ENCODE assay signal across 8 cellular contexts in the genomic region with DNA sequence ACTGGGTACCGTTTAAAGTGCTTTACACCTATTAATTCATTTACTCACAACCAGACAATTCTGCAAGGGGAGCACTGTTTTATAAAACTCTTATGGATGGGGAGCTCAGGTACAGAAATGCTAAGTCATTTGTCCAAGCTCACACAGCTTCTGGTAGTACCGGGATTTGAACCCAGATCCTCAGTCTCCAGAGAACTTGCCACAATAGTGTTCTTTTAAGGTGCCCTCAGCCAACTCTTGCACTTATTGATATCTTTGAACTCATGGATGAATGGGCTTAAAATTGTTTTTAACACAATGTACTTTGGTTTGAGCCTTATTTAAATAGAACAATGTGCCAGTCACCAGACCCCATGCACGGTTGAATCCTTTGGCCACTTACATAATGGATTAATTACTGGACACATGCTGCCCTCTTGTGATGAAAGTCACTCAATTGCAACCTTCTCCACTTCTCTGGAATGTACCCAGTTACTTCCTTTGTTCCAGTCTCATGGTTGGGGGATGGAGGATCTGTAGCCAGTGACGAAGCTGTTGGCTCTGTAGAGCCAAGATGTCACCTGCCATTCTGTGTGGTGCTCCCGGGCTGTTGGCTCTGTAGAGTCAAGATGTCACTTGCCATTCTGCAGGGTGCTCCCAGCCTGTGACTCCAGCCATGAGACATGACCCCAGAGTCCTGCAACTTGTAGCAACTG.
DNase-seq lines count a peak whose midpoint lies in the region; ATAC-seq and TF ChIP-seq lines count a peak whose summit lies in the region.

No MANE protein-coding gene starts in this region.

- H3K4me3 ChIP-seq in WI38 (ENCODE audit: low read depth, low read length) (no peak overlapping the region), cardiac muscle cell (no peak overlapping the region), prostate gland (no peak overlapping the region)

- peak; percentile 39 for DNase-seq in NCI-H2171 treated with DMSO at 0.1 percent for 48 hours (lab: John Stamatoyannopoulos, UW)
- no peak for DNase-seq in NCI-H2171 (lab: John Stamatoyannopoulos, UW)
- DNase-seq in NCI-H1092 (lab: John Stamatoyannopoulos, UW), result peak; percentile 30
- DNase-seq in cardiac muscle cell (ENCODE audit: low read depth in 1 of 2, low spot score in 1 of 2), result peak; percentile 76 to 92
- DNase-seq in prostate gland (ENCODE audit: low spot score), result peak; percentile 55

- no peaks in the 10 kb centered on the region for H3K9me3 ChIP-seq in cardiac muscle cell (ENCODE audit: low read depth)
- no peaks in the 10 kb centered on the region for H3K9me3 ChIP-seq in prostate gland

- TF ChIP-seq CTCF in WI38 (IDR thresholded peaks at IDR 0.05; ENCODE audit: low read depth, low read length) (peak; percentile 49; the same call in 1 of the 2 replicates), cardiac muscle cell (IDR thresholded peaks at IDR 0.05; ENCODE audit: low read depth, low read length) (peak; percentile 55), prostate gland (IDR thresholded peaks at IDR 0.05) (peak; percentile 27 to 77 (median 64))

- H3K27ac ChIP-seq in cardiac muscle cell, result no peak overlapping the region
- no peak overlapping the region for H3K27ac ChIP-seq in prostate gland

- no peaks in the 10 kb centered on the region for H3K27me3 ChIP-seq in cardiac muscle cell
- no peaks in the 10 kb centered on the region for H3K27me3 ChIP-seq in prostate gland (replicated peaks; ENCODE audit: insufficient read depth)

- 45% methylated on average over 5 of the region's 5 CpGs for WGBS in prostate gland

- ATAC-seq in HG03196 (IDR thresholded peaks at IDR 0.05; ENCODE audit: unreplicated experiment) (no peak), GM21717 (IDR thresholded peaks at IDR 0.05; ENCODE audit: unreplicated experiment) (no peak)

- H3K36me3 ChIP-seq in cardiac muscle cell (no peaks in the 10 kb centered on the region), prostate gland (no peaks in the 10 kb centered on the region)

- H3K4me1 ChIP-seq in cardiac muscle cell (ENCODE audit: low read depth) (no peaks in the 10 kb centered on the region), prostate gland (replicated peaks) (no peaks in the 10 kb centered on the region)

- intact Hi-C loops in prostate gland (cut with DNase I), result loop anchor here (1.0 to 2.0 kb wide), 2 partner anchors 141 to 250 kb away; no protein-coding TSS in a partner anchor

- TF ChIP-seq POLR2A in prostate gland (IDR thresholded peaks at IDR 0.05), result no peak
